ENCODE assay signal across 8 cellular contexts in the genomic region with DNA sequence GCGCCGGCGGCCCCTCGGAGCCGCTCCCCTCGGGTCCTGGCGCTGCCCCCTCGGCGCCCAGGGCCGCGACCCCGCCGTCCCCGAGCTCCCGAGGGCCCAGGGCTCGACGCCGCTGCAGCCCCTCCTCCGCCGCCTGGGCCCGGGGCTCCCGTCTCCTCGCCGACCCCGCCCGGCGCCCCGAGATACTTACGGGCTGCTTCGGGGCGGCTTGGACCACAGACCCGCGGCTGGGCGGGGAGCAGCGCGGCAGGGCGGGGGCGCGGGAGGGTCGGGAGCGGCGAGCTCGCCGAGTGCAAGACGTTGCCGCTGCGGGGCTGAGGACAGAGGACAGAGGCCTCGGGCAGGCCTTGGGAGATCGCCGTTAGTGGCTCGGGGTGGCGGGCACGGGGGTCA. TPM values are rescaled to one million over a fixed set of nuclear protein-coding genes. Genes with fewer than 3 reads are reported as not detected.
A peak's percentile ranks its signal among the peaks of the same experiment; 100 is the strongest.
DNase-seq lines count a peak whose midpoint lies in the region; ATAC-seq and TF ChIP-seq lines count a peak whose summit lies in the region.

No MANE protein-coding gene starts in this region.

- ATAC-seq in GM19035 (IDR thresholded peaks at IDR 0.05; ENCODE audit: unreplicated experiment) = peak; percentile 13
- peak; percentile 16 for ATAC-seq in HG03175 (IDR thresholded peaks at IDR 0.05; ENCODE audit: unreplicated experiment)
- no peak for ATAC-seq in GM18909 (IDR thresholded peaks at IDR 0.05; ENCODE audit: poor library complexity, unreplicated experiment)

- TF ChIP-seq CTCF in brain microvascular endothelial cell (IDR thresholded peaks at IDR 0.05; ENCODE audit: low read depth, low read length, missing control alignments) (no peak), mesothelial cell of epicardium (IDR thresholded peaks at IDR 0.05; ENCODE audit: unreplicated experiment) (no peak)

- H3K36me3 Mint-ChIP-seq in mesothelial cell of epicardium = peaks cover 3% of the 10 kb centered on the region

- H3K36me3 ChIP-seq in brain microvascular endothelial cell (replicated peaks) = peaks cover 9% of the 10 kb centered on the region

- no peaks in the 10 kb centered on the region for H3K27me3 ChIP-seq in brain microvascular endothelial cell (replicated peaks)

- H3K4me3 ChIP-seq in brain microvascular endothelial cell (ENCODE audit: low read depth, low read length) = peak overlapping the region; percentile 84

- H3K27me3 Mint-ChIP-seq in mesothelial cell of epicardium (ENCODE audit: low read depth) = no peaks in the 10 kb centered on the region

- H3K9me3 Mint-ChIP-seq in mesothelial cell of epicardium = no peaks in the 10 kb centered on the region

- H3K4me1 Mint-ChIP-seq in mesothelial cell of epicardium = peaks cover 48% of the 10 kb centered on the region

- H3K27ac ChIP-seq in brain microvascular endothelial cell = peak overlapping the region; percentile 91

- in situ Hi-C loops in brain microvascular endothelial cell (cut with HindIII; ENCODE audit: low pct_ligation_motif_present, low sequenced_read_pairs) = no loop called here

- DNase-seq in brain microvascular endothelial cell (no peak), mesothelial cell of epicardium (ENCODE audit: low spot score in 2 of 2, unreplicated experiment in 2 of 2) (no peak), NAMALWA (ENCODE audit: low spot score) (no peak), NCI-H510A treated with DMSO at 0.1 percent for 48 hours (lab: John Stamatoyannopoulos, UW) (no peak)
- DNase-seq in stimulated activated CD4-positive, alpha-beta T cell treated with anti-CD3 and anti-CD28 coated beads, Interleukin-2, amount 100 ng/mL, for 48 hours = no peak

- peak overlapping the region; percentile 77 for H3K4me3 Mint-ChIP-seq in mesothelial cell of epicardium

- peak overlapping the region; percentile 47 for H3K27ac Mint-ChIP-seq in mesothelial cell of epicardium

RNA-seq across cellular contexts. Expression of a gene that starts 0.3 kb away (rescaled TPM):
- total RNA-seq in mesothelial cell of epicardium = 29.4 to 34.7 TPM (median 32.0 TPM) in 3 replicates

RNA-seq across cellular contexts. Expression of a gene that starts 30.5 kb away (rescaled TPM):
- total RNA-seq in mesothelial cell of epicardium = 0.42 to 0.68 TPM (median 0.60 TPM) in 3 replicates
